In genomic region chr4:90112715-90113114, GRCh38 we compare ENCODE assay signal across 23 cellular contexts. TPM values are rescaled to one million over a fixed set of nuclear protein-coding genes. Genes with fewer than 3 reads are reported as not detected.
A peak's percentile ranks its signal among the peaks of the same experiment; 100 is the strongest.
DNase-seq lines count a peak whose midpoint lies in the region; TF ChIP-seq lines count a peak whose summit lies in the region.
"Had no signal": no experiment of that assay in that cellular context is flagged by ENCODE, and none has a peak within 500 bp of the region (broad histone marks: within the 10 kb centered on the region; RNA-seq: fewer than 3 reads in every experiment).

No MANE protein-coding gene starts in this region.

- H3K9me3 ChIP-seq in breast epithelium: no peaks in the 10 kb centered on the region
- H3K9me3 ChIP-seq: BLaER1 treated with 17β-estradiol and CSF1 and Interleukin-3, amounts not matched to agents 10 nM and 100 nM; Caco-2 had no signal

- no peak overlapping the region for H3K4me3 Mint-ChIP-seq in MCF 10A (ENCODE audit: unreplicated experiment)
- H3K4me3 Mint-ChIP-seq: CD4-positive, alpha-beta memory T cell; H9 had no signal

- H3K9me3 Mint-ChIP-seq in MCF 10A (ENCODE audit: unreplicated experiment): no peaks in the 10 kb centered on the region
- H3K9me3 Mint-ChIP-seq: CD4-positive, alpha-beta memory T cell; H9 had no signal

- no peaks in the 10 kb centered on the region for H3K36me3 ChIP-seq in breast epithelium
- H3K36me3 ChIP-seq: BLaER1 treated with 17β-estradiol and CSF1 and Interleukin-3, amounts not matched to agents 10 nM and 100 nM had no signal

- H3K4me1 ChIP-seq in breast epithelium: no peaks in the 10 kb centered on the region
- H3K4me1 ChIP-seq: BLaER1 treated with 17β-estradiol and CSF1 and Interleukin-3, amounts not matched to agents 10 nM and 100 nM; Caco-2 had no signal

- no TSS peak for BruUV-seq in MCF 10A (replicated peaks; lab: Mats Ljungman, UMichigan)

- no peak for TF ChIP-seq CTCF in MCF 10A (IDR thresholded peaks at IDR 0.05; ENCODE audit: unreplicated experiment)
- TF ChIP-seq CTCF in breast epithelium (IDR thresholded peaks at IDR 0.05): no peak
- TF ChIP-seq CTCF in astrocyte of the spinal cord (IDR thresholded peaks at IDR 0.05; ENCODE audit: low read depth, low read length): no peak

- TF ChIP-seq POLR2A in breast epithelium (IDR thresholded peaks at IDR 0.05): no peak

- no peaks in the 10 kb centered on the region for H3K36me3 Mint-ChIP-seq in MCF 10A (ENCODE audit: insufficient read depth, unreplicated experiment)
- H3K36me3 Mint-ChIP-seq: CD4-positive, alpha-beta memory T cell had no signal

- H3K27ac ChIP-seq in breast epithelium: no peak overlapping the region
- H3K27ac ChIP-seq: 22Rv1; BLaER1 treated with 17β-estradiol and CSF1 and Interleukin-3, amounts not matched to agents 10 nM and 100 nM had no signal

- H3K27me3 Mint-ChIP-seq in MCF 10A (ENCODE audit: insufficient read depth, unreplicated experiment): no peaks in the 10 kb centered on the region

- H3K27ac Mint-ChIP-seq in MCF 10A (ENCODE audit: low read depth, unreplicated experiment): no peak overlapping the region
- H3K27ac Mint-ChIP-seq: CD4-positive, alpha-beta memory T cell; H9 had no signal

- intact Hi-C loops in MCF 10A (cut with micrococcal nuclease): no loop called here
- intact Hi-C loops in breast epithelium (cut with DNase I; ENCODE audit: low total_unique reads): no loop called here

- in situ Hi-C loops in astrocyte of the spinal cord (cut with HindIII; ENCODE audit: low sequenced_read_pairs): no loop called here

- no peak overlapping the region for H3K4me3 ChIP-seq in breast epithelium
- no peak overlapping the region for H3K4me3 ChIP-seq in astrocyte of the spinal cord (ENCODE audit: low read depth, low read length)
- H3K4me3 ChIP-seq: BLaER1 treated with 17β-estradiol and CSF1 and Interleukin-3, amounts not matched to agents 10 nM and 100 nM had no signal

- CTCF ChIA-PET in MCF 10A (lab: Yijun Ruan, JAX): no interaction called here

- no peaks in the 10 kb centered on the region for H3K4me1 Mint-ChIP-seq in MCF 10A (ENCODE audit: insufficient read depth, unreplicated experiment)
- H3K4me1 Mint-ChIP-seq: CD4-positive, alpha-beta memory T cell had no signal

- no peaks in the 10 kb centered on the region for H3K27me3 ChIP-seq in breast epithelium
- H3K27me3 ChIP-seq: BLaER1 treated with 17β-estradiol and CSF1 and Interleukin-3, amounts not matched to agents 10 nM and 100 nM had no signal

- POLR2A ChIA-PET in MCF 10A (lab: Yijun Ruan, JAX): interaction anchor here (0.6 to 0.7 kb wide), 2 partner anchors 8 to 27 kb away, joined by 3 read pairs; no protein-coding TSS in a partner anchor

- DNase-seq in MCF 10A (ENCODE audit: unreplicated experiment): peak; percentile 25
- DNase-seq in breast epithelium (ENCODE audit: low spot score in 2 of 2): no peak
- DNase-seq in astrocyte of the spinal cord (ENCODE audit: low read depth, low spot score): peak; percentile 12
- peak; percentile 30 for DNase-seq in kidney tubule cell (ENCODE audit: low spot score)
- DNase-seq in hippocampal formation (lab: John Stamatoyannopoulos, UW): no peak
- DNase-seq in NCI-H1105 (lab: John Stamatoyannopoulos, UW): no peak
- no peak for DNase-seq in GM19238 (ENCODE audit: insufficient read length, low spot score)
- no peak for DNase-seq in mesenteric fat pad (ENCODE audit: low spot score)
- DNase-seq: Caco-2; CD4-positive, alpha-beta memory T cell; DND-41; H9; KBM-7; NCI-H1105 treated with DMSO at 0.1 percent for 48 hours; NCI-H1694; NCI-H2081; NCI-H2171; NCI-H345; NCI-H524; NCI-H82; Right ventricle myocardium superior had no signal

RNA-seq across cellular contexts. Expression of gene CCSER1, which starts 14.5 kb away (rescaled TPM):
- total RNA-seq in MCF 10A (2022) (0.63 and 0.74 TPM in 2 replicates), breast epithelium (10 to 100 TPM in 2 of 3 donors, 1 to 10 TPM in 1; 6.4 to 73.3 (median 55.7) TPM), mesenteric fat pad (9.7 TPM)

Comparison
In these comparisons a context has a peak if more than half of its experiments do, and no peak if none do; other contexts are left out.
1. DNase-seq: peak in MCF 10A (single experiment), astrocyte of the spinal cord (single experiment) and kidney tubule cell (single experiment); none in breast epithelium (0 of 2), hippocampal formation (0 of 2), NCI-H1105 (single experiment), GM19238 (single experiment) and mesenteric fat pad (single experiment).